Comparison of ENCODE assay signal across 2 cellular contexts in the genomic region with DNA sequence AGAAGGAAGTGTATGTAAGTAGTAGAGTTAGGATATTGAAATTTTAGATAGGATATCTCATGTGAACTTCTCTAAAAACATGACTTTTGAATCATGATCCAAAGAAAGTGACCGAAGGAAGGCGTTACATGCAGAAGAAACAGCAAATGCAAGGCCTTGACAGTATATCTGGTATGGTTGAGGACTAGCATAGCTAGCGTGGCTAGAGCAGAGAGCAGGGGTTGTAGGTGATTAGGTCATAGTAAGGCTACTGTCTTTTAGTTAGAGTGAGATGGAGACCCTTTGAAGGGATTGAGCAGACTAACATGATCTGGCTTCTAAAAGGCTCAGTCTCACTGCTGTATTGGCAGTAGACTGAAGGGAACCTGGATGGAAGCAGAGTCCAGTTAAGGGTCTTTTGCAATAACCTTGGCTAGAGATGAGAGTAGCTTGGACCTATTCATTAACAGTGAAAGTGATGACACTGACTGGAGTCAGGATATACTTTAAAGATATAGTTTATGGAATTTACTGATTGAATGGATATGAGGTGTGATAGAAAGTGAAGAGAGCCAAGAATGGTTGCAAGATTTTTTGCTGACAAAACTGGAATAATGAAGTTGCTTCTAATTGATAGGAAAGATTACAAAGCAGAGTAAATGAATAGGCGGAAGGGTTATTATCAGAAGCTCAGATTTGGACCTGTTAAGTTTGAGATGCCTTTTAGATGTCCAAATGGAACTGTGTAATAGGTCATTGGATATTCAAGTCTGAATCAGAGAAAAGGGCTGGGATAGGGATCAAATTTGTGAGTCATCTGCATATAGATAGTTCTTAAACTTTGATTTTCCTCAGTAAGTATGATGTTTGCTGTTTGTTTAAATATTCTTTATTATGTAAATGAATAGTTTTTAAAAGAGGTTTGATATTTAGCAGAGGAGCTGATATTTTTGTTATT.
TF ChIP-seq lines count a peak whose summit lies in the region.

No MANE protein-coding gene starts in this region.

TF ChIP-seq in HCT116, 20 proteins besides CTCF, POLR2A, EP300 and RAD21:
- TF ChIP-seq EZH2phosphoT487 (IDR thresholded peaks at IDR 0.05; ENCODE audit: borderline replicate concordance) (no peak), FOSL1 (IDR thresholded peaks at IDR 0.05; ENCODE audit: low read depth) (peak; percentile 27; the same call in 1 of the 2 replicates), CEBPB (IDR thresholded peaks at IDR 0.05; ENCODE audit: low read depth) (peak; percentile 48; the same call in 1 of the 2 replicates), JUND (IDR thresholded peaks at IDR 0.05) (no peak), POLR2AphosphoS5 (IDR thresholded peaks at IDR 0.05; ENCODE audit: low read depth, low read length) (no peak)
- TF ChIP-seq, protein P1, sequence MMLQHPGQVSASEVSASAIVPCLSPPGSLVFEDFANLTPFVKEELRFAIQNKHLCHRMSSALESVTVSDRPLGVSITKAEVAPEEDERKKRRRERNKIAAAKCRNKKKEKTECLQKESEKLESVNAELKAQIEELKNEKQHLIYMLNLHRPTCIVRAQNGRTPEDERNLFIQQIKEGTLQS (IDR thresholded peaks at IDR 0.05), result no peak

TF ChIP-seq in GM12878, 131 proteins besides CTCF, POLR2A, EP300 and RAD21:
- TF ChIP-seq RUNX3 (IDR thresholded peaks at IDR 0.05; ENCODE audit: low read length), result no peak
- TF ChIP-seq SUPT20H (IDR thresholded peaks at IDR 0.05; ENCODE audit: borderline replicate concordance, control insufficient read depth, low read depth, low read length), result no peak
- TF ChIP-seq, protein P2, sequence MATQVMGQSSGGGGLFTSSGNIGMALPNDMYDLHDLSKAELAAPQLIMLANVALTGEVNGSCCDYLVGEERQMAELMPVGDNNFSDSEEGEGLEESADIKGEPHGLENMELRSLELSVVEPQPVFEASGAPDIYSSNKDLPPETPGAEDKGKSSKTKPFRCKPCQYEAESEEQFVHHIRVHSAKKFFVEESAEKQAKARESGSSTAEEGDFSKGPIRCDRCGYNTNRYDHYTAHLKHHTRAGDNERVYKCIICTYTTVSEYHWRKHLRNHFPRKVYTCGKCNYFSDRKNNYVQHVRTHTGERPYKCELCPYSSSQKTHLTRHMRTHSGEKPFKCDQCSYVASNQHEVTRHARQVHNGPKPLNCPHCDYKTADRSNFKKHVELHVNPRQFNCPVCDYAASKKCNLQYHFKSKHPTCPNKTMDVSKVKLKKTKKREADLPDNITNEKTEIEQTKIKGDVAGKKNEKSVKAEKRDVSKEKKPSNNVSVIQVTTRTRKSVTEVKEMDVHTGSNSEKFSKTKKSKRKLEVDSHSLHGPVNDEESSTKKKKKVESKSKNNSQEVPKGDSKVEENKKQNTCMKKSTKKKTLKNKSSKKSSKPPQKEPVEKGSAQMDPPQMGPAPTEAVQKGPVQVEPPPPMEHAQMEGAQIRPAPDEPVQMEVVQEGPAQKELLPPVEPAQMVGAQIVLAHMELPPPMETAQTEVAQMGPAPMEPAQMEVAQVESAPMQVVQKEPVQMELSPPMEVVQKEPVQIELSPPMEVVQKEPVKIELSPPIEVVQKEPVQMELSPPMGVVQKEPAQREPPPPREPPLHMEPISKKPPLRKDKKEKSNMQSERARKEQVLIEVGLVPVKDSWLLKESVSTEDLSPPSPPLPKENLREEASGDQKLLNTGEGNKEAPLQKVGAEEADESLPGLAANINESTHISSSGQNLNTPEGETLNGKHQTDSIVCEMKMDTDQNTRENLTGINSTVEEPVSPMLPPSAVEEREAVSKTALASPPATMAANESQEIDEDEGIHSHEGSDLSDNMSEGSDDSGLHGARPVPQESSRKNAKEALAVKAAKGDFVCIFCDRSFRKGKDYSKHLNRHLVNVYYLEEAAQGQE (IDR thresholded peaks at IDR 0.05; ENCODE audit: low read depth, low read length), result no peak
- TF ChIP-seq GABPA (IDR thresholded peaks at IDR 0.05; ENCODE audit: low read depth), result no peak
- TF ChIP-seq, protein P1 (IDR thresholded peaks at IDR 0.05; ENCODE audit: borderline replicate concordance, extremely low read depth, low read depth, low read length), result no peak
- TF ChIP-seq ZNF207 (IDR thresholded peaks at IDR 0.05; ENCODE audit: borderline replicate concordance), result no peak
- TF ChIP-seq CHD4 (IDR thresholded peaks at IDR 0.05), result no peak
- TF ChIP-seq RELA (IDR thresholded peaks at IDR 0.05; ENCODE audit: borderline replicate concordance, partially characterized antibody), result no peak
- TF ChIP-seq SREBF1 (IDR thresholded peaks at IDR 0.05; ENCODE audit: low read length), result no peak
- TF ChIP-seq SPI1 (IDR thresholded peaks at IDR 0.05; ENCODE audit: borderline replicate concordance, insufficient read depth, low read depth, low read length), result no peak
- TF ChIP-seq, protein P3, sequence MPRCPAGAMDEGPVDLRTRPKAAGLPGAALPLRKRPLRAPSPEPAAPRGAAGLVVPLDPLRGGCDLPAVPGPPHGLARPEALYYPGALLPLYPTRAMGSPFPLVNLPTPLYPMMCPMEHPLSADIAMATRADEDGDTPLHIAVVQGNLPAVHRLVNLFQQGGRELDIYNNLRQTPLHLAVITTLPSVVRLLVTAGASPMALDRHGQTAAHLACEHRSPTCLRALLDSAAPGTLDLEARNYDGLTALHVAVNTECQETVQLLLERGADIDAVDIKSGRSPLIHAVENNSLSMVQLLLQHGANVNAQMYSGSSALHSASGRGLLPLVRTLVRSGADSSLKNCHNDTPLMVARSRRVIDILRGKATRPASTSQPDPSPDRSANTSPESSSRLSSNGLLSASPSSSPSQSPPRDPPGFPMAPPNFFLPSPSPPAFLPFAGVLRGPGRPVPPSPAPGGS (IDR thresholded peaks at IDR 0.05; ENCODE audit: borderline replicate concordance, insufficient read depth, low read depth, low read length, poor library complexity, severe bottlenecking), result no peak
- TF ChIP-seq FOS (IDR thresholded peaks at IDR 0.05; ENCODE audit: borderline replicate concordance, extremely low read depth, insufficient read length), result no peak
- no peak for TF ChIP-seq SMC3 (IDR thresholded peaks at IDR 0.05; ENCODE audit: borderline replicate concordance, low read length)
- TF ChIP-seq, protein P4, sequence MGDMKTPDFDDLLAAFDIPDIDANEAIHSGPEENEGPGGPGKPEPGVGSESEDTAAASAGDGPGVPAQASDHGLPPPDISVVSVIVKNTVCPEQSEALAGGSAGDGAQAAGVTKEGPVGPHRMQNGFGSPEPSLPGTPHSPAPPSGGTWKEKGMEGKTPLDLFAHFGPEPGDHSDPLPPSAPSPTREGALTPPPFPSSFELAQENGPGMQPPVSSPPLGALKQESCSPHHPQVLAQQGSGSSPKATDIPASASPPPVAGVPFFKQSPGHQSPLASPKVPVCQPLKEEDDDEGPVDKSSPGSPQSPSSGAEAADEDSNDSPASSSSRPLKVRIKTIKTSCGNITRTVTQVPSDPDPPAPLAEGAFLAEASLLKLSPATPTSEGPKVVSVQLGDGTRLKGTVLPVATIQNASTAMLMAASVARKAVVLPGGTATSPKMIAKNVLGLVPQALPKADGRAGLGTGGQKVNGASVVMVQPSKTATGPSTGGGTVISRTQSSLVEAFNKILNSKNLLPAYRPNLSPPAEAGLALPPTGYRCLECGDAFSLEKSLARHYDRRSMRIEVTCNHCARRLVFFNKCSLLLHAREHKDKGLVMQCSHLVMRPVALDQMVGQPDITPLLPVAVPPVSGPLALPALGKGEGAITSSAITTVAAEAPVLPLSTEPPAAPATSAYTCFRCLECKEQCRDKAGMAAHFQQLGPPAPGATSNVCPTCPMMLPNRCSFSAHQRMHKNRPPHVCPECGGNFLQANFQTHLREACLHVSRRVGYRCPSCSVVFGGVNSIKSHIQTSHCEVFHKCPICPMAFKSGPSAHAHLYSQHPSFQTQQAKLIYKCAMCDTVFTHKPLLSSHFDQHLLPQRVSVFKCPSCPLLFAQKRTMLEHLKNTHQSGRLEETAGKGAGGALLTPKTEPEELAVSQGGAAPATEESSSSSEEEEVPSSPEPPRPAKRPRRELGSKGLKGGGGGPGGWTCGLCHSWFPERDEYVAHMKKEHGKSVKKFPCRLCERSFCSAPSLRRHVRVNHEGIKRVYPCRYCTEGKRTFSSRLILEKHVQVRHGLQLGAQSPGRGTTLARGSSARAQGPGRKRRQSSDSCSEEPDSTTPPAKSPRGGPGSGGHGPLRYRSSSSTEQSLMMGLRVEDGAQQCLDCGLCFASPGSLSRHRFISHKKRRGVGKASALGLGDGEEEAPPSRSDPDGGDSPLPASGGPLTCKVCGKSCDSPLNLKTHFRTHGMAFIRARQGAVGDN (IDR thresholded peaks at IDR 0.05), result no peak
- TF ChIP-seq, protein P5, sequence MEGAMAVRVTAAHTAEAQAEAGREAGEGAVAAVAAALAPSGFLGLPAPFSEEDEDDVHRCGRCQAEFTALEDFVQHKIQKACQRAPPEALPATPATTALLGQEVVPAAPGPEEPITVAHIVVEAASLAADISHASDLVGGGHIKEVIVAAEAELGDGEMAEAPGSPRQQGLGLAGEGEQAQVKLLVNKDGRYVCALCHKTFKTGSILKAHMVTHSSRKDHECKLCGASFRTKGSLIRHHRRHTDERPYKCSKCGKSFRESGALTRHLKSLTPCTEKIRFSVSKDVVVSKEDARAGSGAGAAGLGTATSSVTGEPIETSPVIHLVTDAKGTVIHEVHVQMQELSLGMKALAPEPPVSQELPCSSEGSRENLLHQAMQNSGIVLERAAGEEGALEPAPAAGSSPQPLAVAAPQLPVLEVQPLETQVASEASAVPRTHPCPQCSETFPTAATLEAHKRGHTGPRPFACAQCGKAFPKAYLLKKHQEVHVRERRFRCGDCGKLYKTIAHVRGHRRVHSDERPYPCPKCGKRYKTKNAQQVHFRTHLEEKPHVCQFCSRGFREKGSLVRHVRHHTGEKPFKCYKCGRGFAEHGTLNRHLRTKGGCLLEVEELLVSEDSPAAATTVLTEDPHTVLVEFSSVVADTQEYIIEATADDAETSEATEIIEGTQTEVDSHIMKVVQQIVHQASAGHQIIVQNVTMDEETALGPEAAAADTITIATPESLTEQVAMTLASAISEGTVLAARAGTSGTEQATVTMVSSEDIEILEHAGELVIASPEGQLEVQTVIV (IDR thresholded peaks at IDR 0.05; ENCODE audit: borderline replicate concordance, partially characterized antibody), result no peak
- no peak for TF ChIP-seq RB1 (IDR thresholded peaks at IDR 0.05; ENCODE audit: borderline replicate concordance)
- TF ChIP-seq, protein P6, sequence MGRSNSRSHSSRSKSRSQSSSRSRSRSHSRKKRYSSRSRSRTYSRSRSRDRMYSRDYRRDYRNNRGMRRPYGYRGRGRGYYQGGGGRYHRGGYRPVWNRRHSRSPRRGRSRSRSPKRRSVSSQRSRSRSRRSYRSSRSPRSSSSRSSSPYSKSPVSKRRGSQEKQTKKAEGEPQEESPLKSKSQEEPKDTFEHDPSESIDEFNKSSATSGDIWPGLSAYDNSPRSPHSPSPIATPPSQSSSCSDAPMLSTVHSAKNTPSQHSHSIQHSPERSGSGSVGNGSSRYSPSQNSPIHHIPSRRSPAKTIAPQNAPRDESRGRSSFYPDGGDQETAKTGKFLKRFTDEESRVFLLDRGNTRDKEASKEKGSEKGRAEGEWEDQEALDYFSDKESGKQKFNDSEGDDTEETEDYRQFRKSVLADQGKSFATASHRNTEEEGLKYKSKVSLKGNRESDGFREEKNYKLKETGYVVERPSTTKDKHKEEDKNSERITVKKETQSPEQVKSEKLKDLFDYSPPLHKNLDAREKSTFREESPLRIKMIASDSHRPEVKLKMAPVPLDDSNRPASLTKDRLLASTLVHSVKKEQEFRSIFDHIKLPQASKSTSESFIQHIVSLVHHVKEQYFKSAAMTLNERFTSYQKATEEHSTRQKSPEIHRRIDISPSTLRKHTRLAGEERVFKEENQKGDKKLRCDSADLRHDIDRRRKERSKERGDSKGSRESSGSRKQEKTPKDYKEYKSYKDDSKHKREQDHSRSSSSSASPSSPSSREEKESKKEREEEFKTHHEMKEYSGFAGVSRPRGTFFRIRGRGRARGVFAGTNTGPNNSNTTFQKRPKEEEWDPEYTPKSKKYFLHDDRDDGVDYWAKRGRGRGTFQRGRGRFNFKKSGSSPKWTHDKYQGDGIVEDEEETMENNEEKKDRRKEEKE (IDR thresholded peaks at IDR 0.05), result no peak
- TF ChIP-seq, protein P7, sequence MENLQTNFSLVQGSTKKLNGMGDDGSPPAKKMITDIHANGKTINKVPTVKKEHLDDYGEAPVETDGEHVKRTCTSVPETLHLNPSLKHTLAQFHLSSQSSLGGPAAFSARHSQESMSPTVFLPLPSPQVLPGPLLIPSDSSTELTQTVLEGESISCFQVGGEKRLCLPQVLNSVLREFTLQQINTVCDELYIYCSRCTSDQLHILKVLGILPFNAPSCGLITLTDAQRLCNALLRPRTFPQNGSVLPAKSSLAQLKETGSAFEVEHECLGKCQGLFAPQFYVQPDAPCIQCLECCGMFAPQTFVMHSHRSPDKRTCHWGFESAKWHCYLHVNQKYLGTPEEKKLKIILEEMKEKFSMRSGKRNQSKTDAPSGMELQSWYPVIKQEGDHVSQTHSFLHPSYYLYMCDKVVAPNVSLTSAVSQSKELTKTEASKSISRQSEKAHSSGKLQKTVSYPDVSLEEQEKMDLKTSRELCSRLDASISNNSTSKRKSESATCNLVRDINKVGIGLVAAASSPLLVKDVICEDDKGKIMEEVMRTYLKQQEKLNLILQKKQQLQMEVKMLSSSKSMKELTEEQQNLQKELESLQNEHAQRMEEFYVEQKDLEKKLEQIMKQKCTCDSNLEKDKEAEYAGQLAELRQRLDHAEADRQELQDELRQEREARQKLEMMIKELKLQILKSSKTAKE (IDR thresholded peaks at IDR 0.05; ENCODE audit: low read depth, poor library complexity, severe bottlenecking), result no peak
- TF ChIP-seq SIN3A (IDR thresholded peaks at IDR 0.05; ENCODE audit: low read depth, low read length), result no peak
